8 cellular contexts compared by ENCODE assay signal in genomic region chr16:85027968-85028637, GRCh38. TPM values are rescaled to one million over a fixed set of nuclear protein-coding genes. Genes with fewer than 3 reads are reported as not detected.
DNase-seq lines count a peak whose midpoint lies in the region; ATAC-seq and TF ChIP-seq lines count a peak whose summit lies in the region.

No MANE protein-coding gene starts in this region.

- H3K9me3 ChIP-seq in HAP-1 (no peaks in the 10 kb centered on the region), OCI-LY7 (ENCODE audit: low read length) (no peaks in the 10 kb centered on the region), mesodermal cell (ENCODE audit: control insufficient read depth, low read length) (no peaks in the 10 kb centered on the region), upper lobe of right lung (no peaks in the 10 kb centered on the region)

- no peaks in the 10 kb centered on the region for H3K27me3 ChIP-seq in HAP-1 (ENCODE audit: low read depth)
- no peaks in the 10 kb centered on the region for H3K27me3 ChIP-seq in upper lobe of right lung

- BruUV-seq in OCI-LY7 (replicated peaks; lab: Mats Ljungman, UMichigan): no TSS peak

- POLR2A ChIA-PET in OCI-LY7 (lab: Charles Lee): interaction anchor here (0.7 to 2.6 kb wide), 5 partner anchors 8 to 1017 kb away, joined by 3 to 25 read pairs (median 4); partner anchors contain the start of gene ZDHHC7

- intact Hi-C loops in OCI-LY7 (cut with micrococcal nuclease; ENCODE audit: unreplicated experiment) (loop anchor here (1.0 kb wide), 1 partner anchor 58 kb away; no protein-coding TSS in a partner anchor), upper lobe of right lung (cut with DNase I) (no loop called here)

- H2AFZ ChIP-seq in OCI-LY7 (ENCODE audit: low read length): peak overlapping the region; percentile 67

- TF ChIP-seq CTCF in GM12864 (IDR thresholded peaks at IDR 0.05; ENCODE audit: low read depth, low read length, missing control alignments) (peak; percentile 39), OCI-LY7 (conservative IDR thresholded peaks at IDR 0.05; ENCODE audit: low read length) (peak; percentile 47), choroid plexus epithelial cell (conservative IDR thresholded peaks at IDR 0.05; ENCODE audit: low read depth, low read length) (peak; percentile 11), upper lobe of right lung (IDR thresholded peaks at IDR 0.05) (peak; percentile 34)

- DNase-seq in GM12864 (ENCODE audit: low read depth) (no peak), HAP-1 (ENCODE audit: low spot score in 2 of 2) (no peak), OCI-LY7 (ENCODE audit: low spot score) (peak; percentile 15), choroid plexus epithelial cell (ENCODE audit: low read depth) (no peak), upper lobe of right lung (peak; percentile 79), RPMI8226 (no peak)
- no peak for DNase-seq in central memory CD4-positive, alpha-beta T cell

- WGBS in mesodermal cell (ENCODE audit: insufficient coverage in 2 of 2), 2 experiments: 6 to 8% methylated on average over 20 to 30 of the region's 41 CpGs

- H3K9me2 ChIP-seq in OCI-LY7 (ENCODE audit: insufficient read depth, low read length): no peaks in the 10 kb centered on the region

- H3K27ac ChIP-seq in OCI-LY7 (ENCODE audit: low read depth, low read length, poor library complexity, severe bottlenecking) (no peak overlapping the region), mesodermal cell (ENCODE audit: low read depth, low read length, severe bottlenecking) (no peak overlapping the region), upper lobe of right lung (peak overlapping the region; percentile 90)

- H3K36me3 ChIP-seq in HAP-1 (replicated peaks) (no peaks in the 10 kb centered on the region), OCI-LY7 (ENCODE audit: insufficient read depth, low read length) (no peaks in the 10 kb centered on the region), mesodermal cell (ENCODE audit: control insufficient read depth, insufficient read depth, low read length) (no peaks in the 10 kb centered on the region), upper lobe of right lung (no peaks in the 10 kb centered on the region)

- no peaks in the 10 kb centered on the region for H4K20me1 ChIP-seq in OCI-LY7 (ENCODE audit: insufficient read depth, low read length)

- ATAC-seq in upper lobe of right lung: peak; percentile 49

- in situ Hi-C loops in HAP-1 (cut with MboI; ENCODE audit: low sequenced_read_pairs): no loop called here

- peak overlapping the region; percentile 77 for H3K4me3 ChIP-seq in GM12864 (ENCODE audit: low read depth, low read length)
- peak overlapping the region; percentile 40 for H3K4me3 ChIP-seq in HAP-1
- peak overlapping the region; percentile 74 for H3K4me3 ChIP-seq in OCI-LY7 (ENCODE audit: low read depth, low read length, poor library complexity, severe bottlenecking)
- peak overlapping the region; percentile 80 for H3K4me3 ChIP-seq in choroid plexus epithelial cell (ENCODE audit: low read depth, low read length)
- peak overlapping the region; percentile 69 for H3K4me3 ChIP-seq in mesodermal cell (ENCODE audit: extremely low read depth, insufficient read depth, low read length, poor library complexity, severe bottlenecking)
- H3K4me3 ChIP-seq in upper lobe of right lung: peak overlapping the region; percentile 76

- H3K4me1 ChIP-seq in HAP-1 (peaks cover 21% of the 10 kb centered on the region), OCI-LY7 (ENCODE audit: insufficient read depth, low read length, poor library complexity, severe bottlenecking) (peaks cover 13% of the 10 kb centered on the region), mesodermal cell (ENCODE audit: control insufficient read depth, insufficient read depth, low read length, poor library complexity, severe bottlenecking) (peaks cover 21% of the 10 kb centered on the region), upper lobe of right lung (peaks cover 32% of the 10 kb centered on the region)

- CTCF ChIA-PET in OCI-LY7 (lab: Charles Lee; ENCODE audit: unreplicated experiment): no interaction called here

- peak overlapping the region; percentile 84 for H3K4me2 ChIP-seq in OCI-LY7 (ENCODE audit: low read length)

- H3K79me2 ChIP-seq in OCI-LY7 (ENCODE audit: insufficient read depth, low read depth, low read length): no peaks in the 10 kb centered on the region

RNA-seq across cellular contexts. Expression of gene KIAA0513, which starts 0.5 kb away (rescaled TPM):
- 0.59 and 4.8 TPM in 2 replicates for total RNA-seq in OCI-LY7 (2014; rRNA removed; shearing (Covaris generic))
- 0.88 and 1.3 TPM in 2 replicates for total RNA-seq in OCI-LY7 (2022)
- polyA plus RNA-seq in mesodermal cell (2013, experiment 1 of 2): 3.7 TPM
- polyA plus RNA-seq in mesodermal cell (2013, experiment 2 of 2): 5.5 TPM
- total RNA-seq in upper lobe of right lung: 21.7 TPM

RNA-seq across cellular contexts. Expression of gene ZDHHC7, which starts 16.8 kb away (rescaled TPM):
- 17.3 and 24.3 TPM in 2 replicates for total RNA-seq in OCI-LY7 (2014; rRNA removed; shearing (Covaris generic))
- total RNA-seq in OCI-LY7 (2022): 22.5 and 24.1 TPM in 2 replicates
- polyA plus RNA-seq in mesodermal cell (2013, experiment 1 of 2): 39.8 TPM
- 32.8 TPM for polyA plus RNA-seq in mesodermal cell (2013, experiment 2 of 2)
- total RNA-seq in upper lobe of right lung: 79.7 TPM

Comparison
In these comparisons a context has a peak if more than half of its experiments do, and no peak if none do; other contexts are left out.
1. DNase-seq: peak in OCI-LY7 (single experiment) and upper lobe of right lung (single experiment); none in GM12864 (single experiment), HAP-1 (0 of 2), choroid plexus epithelial cell (single experiment), RPMI8226 (single experiment) and central memory CD4-positive, alpha-beta T cell (single experiment).
2. Peak in every context shown above with its lines, with median percentiles within 50 percentile points of each other: H3K4me3 ChIP-seq and CTCF ChIP-seq.